4 cellular contexts compared by ENCODE assay signal in the genomic region with DNA sequence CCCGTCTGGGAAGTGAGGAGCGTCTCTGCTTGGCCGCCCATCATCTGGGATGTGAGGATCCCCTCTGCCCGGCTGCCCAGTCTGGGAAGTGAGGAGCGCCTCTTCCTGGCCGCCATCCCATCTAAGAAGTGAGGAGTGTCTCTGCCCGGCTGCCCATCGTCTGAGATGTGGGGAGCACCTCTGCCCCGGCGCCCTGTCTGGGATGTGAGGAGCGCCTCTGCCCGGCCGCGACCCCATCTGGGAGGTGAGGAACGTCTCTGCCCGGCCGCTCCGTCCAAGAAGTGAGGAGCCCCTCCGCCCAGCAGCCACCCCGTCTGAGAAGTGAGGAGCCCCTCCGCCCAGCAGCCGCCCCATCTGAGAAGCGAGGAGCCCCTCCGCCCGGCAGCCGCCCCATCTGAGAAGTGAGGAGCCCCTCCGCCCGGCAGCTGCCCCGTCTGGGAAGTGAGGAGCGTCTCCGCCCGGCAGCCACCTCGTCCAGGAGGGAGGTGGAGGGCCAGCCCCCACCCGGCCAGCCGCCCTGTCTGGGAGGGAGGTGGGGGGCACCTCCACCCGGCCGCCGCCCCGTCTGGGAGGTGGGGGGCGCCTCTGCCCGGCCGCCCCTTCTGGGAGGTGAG. TPM values are rescaled to one million over a fixed set of nuclear protein-coding genes. Genes with fewer than 3 reads are reported as not detected.
"Had no signal": no experiment of that assay in that cellular context is flagged by ENCODE, and none has a peak within 500 bp of the region (broad histone marks: within the 10 kb centered on the region; RNA-seq: fewer than 3 reads in every experiment).

No MANE protein-coding gene starts in this region.

RNA-seq across cellular contexts. Expression of a gene that starts 40.5 kb away (rescaled TPM):
- total RNA-seq: OCI-LY7, PC-3, SJSA1, SK-MEL-5 had no signal
